Comparison of ENCODE assay signal across 1 cellular context in the genomic region with DNA sequence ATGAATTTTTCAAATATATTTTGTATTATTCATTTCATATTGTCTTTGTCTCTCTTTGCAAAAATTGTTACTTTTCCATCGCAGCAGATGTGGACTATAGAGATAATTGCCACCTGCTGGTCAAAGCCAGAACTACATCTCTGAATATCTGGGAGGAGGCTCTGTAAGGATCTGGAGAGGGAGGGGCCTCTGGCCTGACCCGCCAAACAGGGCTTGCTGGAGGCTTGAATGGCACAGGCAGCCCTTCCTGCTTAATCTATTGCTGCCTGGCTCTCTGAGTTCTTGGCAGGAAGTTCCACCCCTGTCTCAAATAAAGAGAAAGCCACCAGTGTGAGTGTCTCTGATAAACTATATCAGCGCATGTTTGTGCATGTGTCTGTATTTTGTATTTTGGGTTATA.
TF ChIP-seq lines count a peak whose summit lies in the region.

No MANE protein-coding gene starts in this region.

TF ChIP-seq in GM12878, 131 proteins besides CTCF, POLR2A, EP300 and RAD21 (continued from another document):
- TF ChIP-seq, protein P1, sequence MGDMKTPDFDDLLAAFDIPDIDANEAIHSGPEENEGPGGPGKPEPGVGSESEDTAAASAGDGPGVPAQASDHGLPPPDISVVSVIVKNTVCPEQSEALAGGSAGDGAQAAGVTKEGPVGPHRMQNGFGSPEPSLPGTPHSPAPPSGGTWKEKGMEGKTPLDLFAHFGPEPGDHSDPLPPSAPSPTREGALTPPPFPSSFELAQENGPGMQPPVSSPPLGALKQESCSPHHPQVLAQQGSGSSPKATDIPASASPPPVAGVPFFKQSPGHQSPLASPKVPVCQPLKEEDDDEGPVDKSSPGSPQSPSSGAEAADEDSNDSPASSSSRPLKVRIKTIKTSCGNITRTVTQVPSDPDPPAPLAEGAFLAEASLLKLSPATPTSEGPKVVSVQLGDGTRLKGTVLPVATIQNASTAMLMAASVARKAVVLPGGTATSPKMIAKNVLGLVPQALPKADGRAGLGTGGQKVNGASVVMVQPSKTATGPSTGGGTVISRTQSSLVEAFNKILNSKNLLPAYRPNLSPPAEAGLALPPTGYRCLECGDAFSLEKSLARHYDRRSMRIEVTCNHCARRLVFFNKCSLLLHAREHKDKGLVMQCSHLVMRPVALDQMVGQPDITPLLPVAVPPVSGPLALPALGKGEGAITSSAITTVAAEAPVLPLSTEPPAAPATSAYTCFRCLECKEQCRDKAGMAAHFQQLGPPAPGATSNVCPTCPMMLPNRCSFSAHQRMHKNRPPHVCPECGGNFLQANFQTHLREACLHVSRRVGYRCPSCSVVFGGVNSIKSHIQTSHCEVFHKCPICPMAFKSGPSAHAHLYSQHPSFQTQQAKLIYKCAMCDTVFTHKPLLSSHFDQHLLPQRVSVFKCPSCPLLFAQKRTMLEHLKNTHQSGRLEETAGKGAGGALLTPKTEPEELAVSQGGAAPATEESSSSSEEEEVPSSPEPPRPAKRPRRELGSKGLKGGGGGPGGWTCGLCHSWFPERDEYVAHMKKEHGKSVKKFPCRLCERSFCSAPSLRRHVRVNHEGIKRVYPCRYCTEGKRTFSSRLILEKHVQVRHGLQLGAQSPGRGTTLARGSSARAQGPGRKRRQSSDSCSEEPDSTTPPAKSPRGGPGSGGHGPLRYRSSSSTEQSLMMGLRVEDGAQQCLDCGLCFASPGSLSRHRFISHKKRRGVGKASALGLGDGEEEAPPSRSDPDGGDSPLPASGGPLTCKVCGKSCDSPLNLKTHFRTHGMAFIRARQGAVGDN (IDR thresholded peaks at IDR 0.05) = no peak
- no peak for TF ChIP-seq EZH2 (IDR thresholded peaks at IDR 0.05; ENCODE audit: borderline replicate concordance, control insufficient read depth, low read depth, low read length)
- no peak for TF ChIP-seq SIN3A (IDR thresholded peaks at IDR 0.05; ENCODE audit: low read depth, low read length)
- no peak for TF ChIP-seq LARP7 (IDR thresholded peaks at IDR 0.05)
- TF ChIP-seq PML (IDR thresholded peaks at IDR 0.05; ENCODE audit: low read length) = no peak
- no peak for TF ChIP-seq RAD51 (IDR thresholded peaks at IDR 0.05)
- TF ChIP-seq, protein P2, sequence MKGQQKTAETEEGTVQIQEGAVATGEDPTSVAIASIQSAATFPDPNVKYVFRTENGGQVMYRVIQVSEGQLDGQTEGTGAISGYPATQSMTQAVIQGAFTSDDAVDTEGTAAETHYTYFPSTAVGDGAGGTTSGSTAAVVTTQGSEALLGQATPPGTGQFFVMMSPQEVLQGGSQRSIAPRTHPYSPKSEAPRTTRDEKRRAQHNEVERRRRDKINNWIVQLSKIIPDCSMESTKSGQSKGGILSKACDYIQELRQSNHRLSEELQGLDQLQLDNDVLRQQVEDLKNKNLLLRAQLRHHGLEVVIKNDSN (IDR thresholded peaks at IDR 0.05; ENCODE audit: borderline replicate concordance, extremely low read length, insufficient read depth, low read depth, low read length) = no peak
- TF ChIP-seq SREBF2 (IDR thresholded peaks at IDR 0.05; ENCODE audit: low read length) = no peak
- TF ChIP-seq ZBTB40 (IDR thresholded peaks at IDR 0.05; ENCODE audit: borderline replicate concordance) = peak; percentile 18; the same call in 1 of the 2 replicates
- TF ChIP-seq, protein P3, sequence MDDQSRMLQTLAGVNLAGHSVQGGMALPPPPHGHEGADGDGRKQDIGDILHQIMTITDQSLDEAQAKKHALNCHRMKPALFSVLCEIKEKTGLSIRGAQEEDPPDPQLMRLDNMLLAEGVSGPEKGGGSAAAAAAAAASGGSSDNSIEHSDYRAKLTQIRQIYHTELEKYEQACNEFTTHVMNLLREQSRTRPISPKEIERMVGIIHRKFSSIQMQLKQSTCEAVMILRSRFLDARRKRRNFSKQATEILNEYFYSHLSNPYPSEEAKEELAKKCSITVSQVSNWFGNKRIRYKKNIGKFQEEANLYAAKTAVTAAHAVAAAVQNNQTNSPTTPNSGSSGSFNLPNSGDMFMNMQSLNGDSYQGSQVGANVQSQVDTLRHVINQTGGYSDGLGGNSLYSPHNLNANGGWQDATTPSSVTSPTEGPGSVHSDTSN (IDR thresholded peaks at IDR 0.05; ENCODE audit: insufficient replicate concordance, low read depth, low read length) = peak; percentile 74
- no peak for TF ChIP-seq BACH1 (IDR thresholded peaks at IDR 0.05; ENCODE audit: borderline replicate concordance)
- TF ChIP-seq ZNF274 (IDR thresholded peaks at IDR 0.05; ENCODE audit: insufficient read depth, insufficient read length) = no peak
- TF ChIP-seq TARDBP (IDR thresholded peaks at IDR 0.05; ENCODE audit: borderline replicate concordance) = no peak
- TF ChIP-seq GABPA (IDR thresholded peaks at IDR 0.05; ENCODE audit: low read depth) = peak; percentile 57; the same call in 1 of the 2 replicates
- TF ChIP-seq CBX5 (IDR thresholded peaks at IDR 0.05; ENCODE audit: low read depth) = no peak
- TF ChIP-seq HDGF (IDR thresholded peaks at IDR 0.05) = no peak
- no peak for TF ChIP-seq ATF7 (IDR thresholded peaks at IDR 0.05; ENCODE audit: low read depth)
- no peak for TF ChIP-seq HCFC1 (IDR thresholded peaks at IDR 0.05; ENCODE audit: low read length)
- TF ChIP-seq MEF2A (IDR thresholded peaks at IDR 0.05; ENCODE audit: insufficient read depth, low read depth, low read length) = no peak
- TF ChIP-seq PRDM15 (CRISPR knock-in tag; IDR thresholded peaks at IDR 0.05) = no peak
- no peak for TF ChIP-seq ZNF217 (IDR thresholded peaks at IDR 0.05)
- no peak for TF ChIP-seq MYC (IDR thresholded peaks at IDR 0.05; ENCODE audit: insufficient read depth, insufficient read length, insufficient replicate concordance, low read length, severe bottlenecking)
- TF ChIP-seq, protein P4, sequence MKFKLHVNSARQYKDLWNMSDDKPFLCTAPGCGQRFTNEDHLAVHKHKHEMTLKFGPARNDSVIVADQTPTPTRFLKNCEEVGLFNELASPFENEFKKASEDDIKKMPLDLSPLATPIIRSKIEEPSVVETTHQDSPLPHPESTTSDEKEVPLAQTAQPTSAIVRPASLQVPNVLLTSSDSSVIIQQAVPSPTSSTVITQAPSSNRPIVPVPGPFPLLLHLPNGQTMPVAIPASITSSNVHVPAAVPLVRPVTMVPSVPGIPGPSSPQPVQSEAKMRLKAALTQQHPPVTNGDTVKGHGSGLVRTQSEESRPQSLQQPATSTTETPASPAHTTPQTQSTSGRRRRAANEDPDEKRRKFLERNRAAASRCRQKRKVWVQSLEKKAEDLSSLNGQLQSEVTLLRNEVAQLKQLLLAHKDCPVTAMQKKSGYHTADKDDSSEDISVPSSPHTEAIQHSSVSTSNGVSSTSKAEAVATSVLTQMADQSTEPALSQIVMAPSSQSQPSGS (IDR thresholded peaks at IDR 0.05; ENCODE audit: low read length) = no peak
- no peak for TF ChIP-seq RELA (IDR thresholded peaks at IDR 0.05; ENCODE audit: borderline replicate concordance, partially characterized antibody)
- TF ChIP-seq TBL1XR1 (IDR thresholded peaks at IDR 0.05; ENCODE audit: low read depth, low read length) = no peak
- TF ChIP-seq SUPT20H (IDR thresholded peaks at IDR 0.05; ENCODE audit: borderline replicate concordance, control insufficient read depth, low read depth, low read length) = no peak
- TF ChIP-seq SPI1 (IDR thresholded peaks at IDR 0.05; ENCODE audit: borderline replicate concordance, insufficient read depth, low read depth, low read length) = no peak
- TF ChIP-seq, protein P5, sequence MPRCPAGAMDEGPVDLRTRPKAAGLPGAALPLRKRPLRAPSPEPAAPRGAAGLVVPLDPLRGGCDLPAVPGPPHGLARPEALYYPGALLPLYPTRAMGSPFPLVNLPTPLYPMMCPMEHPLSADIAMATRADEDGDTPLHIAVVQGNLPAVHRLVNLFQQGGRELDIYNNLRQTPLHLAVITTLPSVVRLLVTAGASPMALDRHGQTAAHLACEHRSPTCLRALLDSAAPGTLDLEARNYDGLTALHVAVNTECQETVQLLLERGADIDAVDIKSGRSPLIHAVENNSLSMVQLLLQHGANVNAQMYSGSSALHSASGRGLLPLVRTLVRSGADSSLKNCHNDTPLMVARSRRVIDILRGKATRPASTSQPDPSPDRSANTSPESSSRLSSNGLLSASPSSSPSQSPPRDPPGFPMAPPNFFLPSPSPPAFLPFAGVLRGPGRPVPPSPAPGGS (IDR thresholded peaks at IDR 0.05; ENCODE audit: borderline replicate concordance, insufficient read depth, low read depth, low read length, poor library complexity, severe bottlenecking) = no peak
- TF ChIP-seq ELK1 (IDR thresholded peaks at IDR 0.05; ENCODE audit: low read depth, low read length) = no peak
- no peak for TF ChIP-seq ZNF384 (IDR thresholded peaks at IDR 0.05; ENCODE audit: borderline replicate concordance, low read depth, low read length)
